ENCODE assay signal across 10 cellular contexts in the genomic region with DNA sequence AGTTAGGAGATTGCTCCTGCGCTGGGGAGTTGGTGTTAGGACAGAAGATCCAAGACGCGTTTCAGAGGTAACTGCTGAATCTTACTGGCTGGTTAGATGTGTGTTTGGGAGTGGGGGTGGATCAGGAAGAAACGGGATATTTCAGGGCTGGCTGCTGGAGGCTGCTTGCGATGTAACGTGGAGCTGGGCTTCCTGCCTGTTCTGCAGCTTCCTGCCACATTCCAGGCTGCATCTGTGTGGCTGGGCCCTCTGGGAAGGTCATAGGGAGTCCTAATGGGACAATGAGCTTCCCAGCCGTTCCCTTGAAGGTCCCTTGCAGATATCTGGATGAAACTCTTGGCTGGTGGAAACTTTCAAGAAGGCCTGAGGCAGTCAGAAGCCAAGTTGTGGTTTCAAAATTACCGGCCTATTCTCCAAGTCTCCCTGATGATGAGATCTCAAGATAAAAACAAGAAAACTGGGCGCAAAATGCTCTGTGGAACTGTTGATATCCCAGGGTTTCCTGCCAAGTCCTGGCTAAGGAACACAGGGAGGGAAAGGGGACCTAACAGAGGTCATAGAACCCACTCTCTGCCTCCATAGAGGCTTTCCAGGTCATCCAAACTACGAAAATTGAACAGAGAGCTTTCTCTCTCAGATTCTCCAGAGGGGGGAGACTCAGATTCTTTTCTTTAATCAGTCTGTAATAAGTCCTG.
DNase-seq lines count a peak whose midpoint lies in the region; ATAC-seq lines count a peak whose summit lies in the region.
"Had no signal": no experiment of that assay in that cellular context is flagged by ENCODE, and none has a peak within 500 bp of the region (broad histone marks: within the 10 kb centered on the region; RNA-seq: fewer than 3 reads in every experiment).

No MANE protein-coding gene starts in this region.

- DNase-seq in amniotic epithelial cell (ENCODE audit: low read depth), result peak; percentile 54
- peak; percentile 80 to 88 (median 88) for DNase-seq in right cardiac atrium
- peak; percentile 77 for DNase-seq in pulmonary artery endothelial cell (ENCODE audit: low read depth, low spot score)
- DNase-seq in 8988T, result no peak
- DNase-seq: CD4-positive, alpha-beta memory T cell; occipital lobe had no signal

- H4K20me1 ChIP-seq in BLaER1, result no peaks in the 10 kb centered on the region

- WGBS in right cardiac atrium, result 31% methylated on average over 10 of the region's 10 CpGs

- peak overlapping the region; percentile 43 for H3K4me2 ChIP-seq in BLaER1

- H3K4me3 ChIP-seq in BLaER1 (no peak overlapping the region), right cardiac atrium (ENCODE audit: low read length) (no peak overlapping the region)

- no peak overlapping the region for H3K27ac ChIP-seq in BLaER1
- H3K27ac ChIP-seq in right cardiac atrium (ENCODE audit: low read length), result peak overlapping the region; percentile 92

- H3K27me3 ChIP-seq in BLaER1, result no peaks in the 10 kb centered on the region
- no peaks in the 10 kb centered on the region for H3K27me3 ChIP-seq in right cardiac atrium (ENCODE audit: control insufficient read depth, insufficient read depth)

- no peaks in the 10 kb centered on the region for H3K36me3 ChIP-seq in BLaER1

- H3K9ac ChIP-seq in BLaER1, result no peak overlapping the region

- peaks cover 47% of the 10 kb centered on the region for H3K4me1 ChIP-seq in BLaER1
- H3K4me1 ChIP-seq in right cardiac atrium (ENCODE audit: control insufficient read depth, insufficient read depth, low read length), result peaks cover 17% of the 10 kb centered on the region

- intact Hi-C loops in right cardiac atrium (cut with DNase I), result loop anchor here in 2 of 4 donors (5.0 to 10.0 kb wide), 2 partner anchors 81 to 83 kb away; a partner anchor contains a TSS

- ATAC-seq in right cardiac atrium (peak; percentile 86 to 87), HG03045 (IDR thresholded peaks at IDR 0.05; ENCODE audit: unreplicated experiment) (no peak), HG03571 (IDR thresholded peaks at IDR 0.05; ENCODE audit: unreplicated experiment) (no peak)
- ATAC-seq in activated CD4-positive, CD25-positive, alpha-beta regulatory T cell treated with anti-CD3 and anti-CD28 coated beads, Interleukin-2, amount 50 U/mL, for 24 hours, result no peak

- H3K9me3 ChIP-seq in BLaER1 (no peaks in the 10 kb centered on the region), right cardiac atrium (ENCODE audit: control insufficient read depth, low read length) (no peaks in the 10 kb centered on the region)

Comparison
In these comparisons a context has a peak if more than half of its experiments do, and no peak if none do; other contexts are left out.
1. ATAC-seq: peak in right cardiac atrium (2 of 2); none in activated CD4-positive, CD25-positive, alpha-beta regulatory T cell treated with anti-CD3 and anti-CD28 coated beads, Interleukin-2, amount 50 U/mL, for 24 hours (0 of 2), HG03045 (single experiment) and HG03571 (single experiment).